In the genomic region with DNA sequence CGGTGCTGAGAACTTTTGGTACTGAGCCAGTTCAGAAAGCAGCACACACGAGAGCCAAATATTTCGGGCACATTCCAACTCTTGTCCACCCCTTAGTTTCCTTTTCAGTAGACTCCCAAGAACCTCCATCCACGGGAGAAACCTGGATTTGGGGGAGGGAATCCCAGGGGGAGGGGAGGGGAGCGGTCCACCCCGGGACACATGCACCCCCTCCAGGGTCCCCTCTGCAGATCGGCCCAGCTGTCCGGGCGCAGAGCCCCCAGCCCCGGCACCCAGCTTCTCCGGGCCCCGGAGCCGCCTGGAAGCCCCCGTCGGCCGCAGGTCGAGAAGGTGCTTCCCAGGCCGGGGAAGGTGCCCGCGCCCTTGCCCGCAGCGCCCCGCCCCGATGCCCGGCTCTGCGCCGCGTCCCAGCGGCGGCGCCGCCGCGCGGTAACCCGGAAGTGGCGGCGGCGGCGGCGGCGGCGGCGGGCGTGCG, we compare ENCODE assay signal across 8 cellular contexts. TPM values are rescaled to one million over a fixed set of nuclear protein-coding genes. Genes with fewer than 3 reads are reported as not detected.
DNase-seq lines count a peak whose midpoint lies in the region; ATAC-seq and FAIRE-seq lines count a peak whose summit lies in the region.

No MANE protein-coding gene starts in this region.

- ATAC-seq in GM19351 (IDR thresholded peaks at IDR 0.05; ENCODE audit: unreplicated experiment): peak; percentile 33
- ATAC-seq in natural killer cell treated with Interleukin-12 subunit alpha and Interleukin-12 subunit beta and Interleukin-15 and Interleukin-18, amount 100 ng/mL, for 72 hours: peak; percentile 51 to 73

- peaks cover 18% of the 10 kb centered on the region for H3K4me1 Mint-ChIP-seq in activated CD4-positive, alpha-beta T cell treated with anti-CD3 and anti-CD28 coated beads, Interleukin-2, amount 10 ng/mL, durations not matched to agents 7 days and 5 days
- H3K4me1 Mint-ChIP-seq in natural killer cell treated with Interleukin-12 subunit alpha and Interleukin-12 subunit beta and Interleukin-15 and Interleukin-18, amount 100 ng/mL, for 72 hours (ENCODE audit: low read depth in 2 of 2): peaks cover 15 to 25% of the 10 kb centered on the region in 2 donors

- no peaks in the 10 kb centered on the region for H3K36me3 Mint-ChIP-seq in activated CD4-positive, alpha-beta T cell treated with anti-CD3 and anti-CD28 coated beads, Interleukin-2, amount 10 ng/mL, durations not matched to agents 7 days and 5 days (ENCODE audit: low read depth)
- H3K36me3 Mint-ChIP-seq in natural killer cell treated with Interleukin-12 subunit alpha and Interleukin-12 subunit beta and Interleukin-15 and Interleukin-18, amount 100 ng/mL, for 72 hours: no peaks in the 10 kb centered on the region

- DNase-seq in AG08395 (ENCODE audit: low spot score) (peak; percentile 26), HTR-8/SVneo (ENCODE audit: insufficient read length, low spot score) (peak; percentile 30), epithelial cell of prostate (ENCODE audit: low read depth, low spot score) (no peak), NCI-H2029 treated with DMSO at 0.1 percent for 48 hours (lab: John Stamatoyannopoulos, UW) (no peak), RKO (ENCODE audit: low spot score) (no peak)
- DNase-seq in activated CD4-positive, alpha-beta T cell treated with anti-CD3 and anti-CD28 coated beads, Interleukin-2, amount 10 ng/mL, durations not matched to agents 7 days and 5 days: peak; percentile 30
- DNase-seq in natural killer cell treated with Interleukin-12 subunit alpha and Interleukin-12 subunit beta and Interleukin-15 and Interleukin-18, amount 100 ng/mL, for 72 hours (ENCODE audit: low spot score): peak; percentile 65

- POLR2A ChIA-PET in activated CD4-positive, alpha-beta T cell treated with anti-CD3 and anti-CD28 coated beads, Interleukin-2, amount 10 ng/mL, durations not matched to agents 7 days and 5 days (lab: Charles Lee): no interaction called here

- H3K4me3 Mint-ChIP-seq in activated CD4-positive, alpha-beta T cell treated with anti-CD3 and anti-CD28 coated beads, Interleukin-2, amount 10 ng/mL, durations not matched to agents 7 days and 5 days: peak overlapping the region; percentile 79
- peak overlapping the region; percentile 78 for H3K4me3 Mint-ChIP-seq in natural killer cell treated with Interleukin-12 subunit alpha and Interleukin-12 subunit beta and Interleukin-15 and Interleukin-18, amount 100 ng/mL, for 72 hours

- CTCF ChIA-PET in activated CD4-positive, alpha-beta T cell treated with anti-CD3 and anti-CD28 coated beads, Interleukin-2, amount 10 ng/mL, durations not matched to agents 7 days and 5 days (lab: Charles Lee): interaction anchor here (1.2 kb wide), 1 partner anchor 11 kb away, joined by 3 read pairs; no protein-coding TSS in a partner anchor

- H3K27ac ChIP-seq in epithelial cell of prostate: peak overlapping the region; percentile 75

- peaks cover 29% of the 10 kb centered on the region for H3K27me3 Mint-ChIP-seq in activated CD4-positive, alpha-beta T cell treated with anti-CD3 and anti-CD28 coated beads, Interleukin-2, amount 10 ng/mL, durations not matched to agents 7 days and 5 days
- H3K27me3 Mint-ChIP-seq in natural killer cell treated with Interleukin-12 subunit alpha and Interleukin-12 subunit beta and Interleukin-15 and Interleukin-18, amount 100 ng/mL, for 72 hours: peaks cover 0 to 8% of the 10 kb centered on the region in 2 donors

- no peaks in the 10 kb centered on the region for H3K9me3 Mint-ChIP-seq in activated CD4-positive, alpha-beta T cell treated with anti-CD3 and anti-CD28 coated beads, Interleukin-2, amount 10 ng/mL, durations not matched to agents 7 days and 5 days
- H3K9me3 Mint-ChIP-seq in natural killer cell treated with Interleukin-12 subunit alpha and Interleukin-12 subunit beta and Interleukin-15 and Interleukin-18, amount 100 ng/mL, for 72 hours: no peaks in the 10 kb centered on the region

- peak overlapping the region; percentile 82 for H3K27ac Mint-ChIP-seq in activated CD4-positive, alpha-beta T cell treated with anti-CD3 and anti-CD28 coated beads, Interleukin-2, amount 10 ng/mL, durations not matched to agents 7 days and 5 days
- peak overlapping the region in 1 of 2 donors; percentile 37 for H3K27ac Mint-ChIP-seq in natural killer cell treated with Interleukin-12 subunit alpha and Interleukin-12 subunit beta and Interleukin-15 and Interleukin-18, amount 100 ng/mL, for 72 hours

- no peak for FAIRE-seq in HTR-8/SVneo (lab: Jason Lieb, UNC)

RNA-seq across cellular contexts. Expression of a gene that starts 0.4 kb away (rescaled TPM):
- total RNA-seq in activated CD4-positive, alpha-beta T cell treated with anti-CD3 and anti-CD28 coated beads, Interleukin-2, amount 10 ng/mL, durations not matched to agents 7 days and 5 days: 1 to 10 TPM; 4.0 to 5.6 TPM
- total RNA-seq in natural killer cell treated with Interleukin-12 subunit alpha and Interleukin-12 subunit beta and Interleukin-15 and Interleukin-18, amount 100 ng/mL, for 72 hours: 1 to 10 TPM; 4.5 to 10.0 TPM

Comparison
In these comparisons a context has a peak if more than half of its experiments do, and no peak if none do; other contexts are left out.
1. DNase-seq: peak in AG08395 (single experiment), HTR-8/SVneo (single experiment), activated CD4-positive, alpha-beta T cell treated with anti-CD3 and anti-CD28 coated beads, Interleukin-2, amount 10 ng/mL, durations not matched to agents 7 days and 5 days (single experiment) and natural killer cell treated with Interleukin-12 subunit alpha and Interleukin-12 subunit beta and Interleukin-15 and Interleukin-18, amount 100 ng/mL, for 72 hours (single experiment); none in epithelial cell of prostate (single experiment), NCI-H2029 treated with DMSO at 0.1 percent for 48 hours (single experiment) and RKO (single experiment).